8 cellular contexts compared by ENCODE assay signal in the genomic region with DNA sequence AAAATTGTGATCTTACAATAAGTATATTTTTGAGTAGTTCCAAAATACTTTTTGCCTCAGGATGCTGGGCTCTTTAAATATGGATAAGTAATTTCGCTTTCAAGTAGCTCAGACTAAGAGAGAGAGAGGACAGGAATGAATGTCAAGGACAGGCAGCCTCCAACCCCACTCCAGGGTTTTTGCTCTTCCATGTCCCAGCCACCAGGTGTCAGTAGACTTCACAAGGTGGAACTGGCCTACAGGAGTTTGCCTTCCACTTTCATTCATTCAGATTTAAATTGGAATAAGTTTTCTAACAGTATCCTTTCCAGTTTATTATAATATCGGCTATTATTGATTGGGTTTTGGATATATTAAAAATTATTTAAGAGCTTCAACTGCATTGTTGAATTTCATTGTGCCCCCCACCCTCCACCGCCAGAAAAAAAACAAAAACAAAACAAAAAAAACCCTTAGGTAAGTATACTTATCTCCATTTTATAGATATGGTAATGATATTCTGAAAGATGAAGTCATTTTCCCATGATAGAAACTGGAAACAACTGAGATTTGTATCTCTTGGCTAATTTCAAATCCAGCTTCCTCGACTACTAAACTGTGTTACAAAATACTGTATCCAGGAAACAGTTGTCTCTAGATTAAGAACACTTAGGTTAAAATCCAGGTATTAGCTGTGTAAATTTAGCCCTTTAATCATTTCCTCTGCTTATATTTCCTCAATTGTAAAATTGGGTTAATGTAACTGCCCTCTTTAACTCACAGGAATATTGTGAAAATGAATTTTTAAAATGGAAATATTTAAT.
DNase-seq lines count a peak whose midpoint lies in the region; ATAC-seq lines count a peak whose summit lies in the region.

No MANE protein-coding gene starts in this region.

- no peak overlapping the region for H3K27ac Mint-ChIP-seq in activated CD4-positive, alpha-beta memory T cell treated with anti-CD3 and anti-CD28 coated beads, Interleukin-2, amount 10 ng/mL, durations not matched to agents 7 days and 5 days
- H3K27ac Mint-ChIP-seq in stimulated activated effector memory CD8-positive, alpha-beta T cell treated with anti-CD3 and anti-CD28 coated beads, Interleukin-12 subunit alpha, Interleukin-12 subunit beta, amount 100 ng/mL, for 72 hours = no peak overlapping the region

- no peaks in the 10 kb centered on the region for H3K9me3 Mint-ChIP-seq in activated CD4-positive, alpha-beta memory T cell treated with anti-CD3 and anti-CD28 coated beads, Interleukin-2, amount 10 ng/mL, durations not matched to agents 7 days and 5 days
- no peaks in the 10 kb centered on the region for H3K9me3 Mint-ChIP-seq in stimulated activated effector memory CD8-positive, alpha-beta T cell treated with anti-CD3 and anti-CD28 coated beads, Interleukin-12 subunit alpha, Interleukin-12 subunit beta, amount 100 ng/mL, for 72 hours

- ATAC-seq in GM19452 (IDR thresholded peaks at IDR 0.05; ENCODE audit: unreplicated experiment) = peak; percentile 79
- peak; percentile 97 for ATAC-seq in HG03354 (IDR thresholded peaks at IDR 0.05; ENCODE audit: poor library complexity, severe bottlenecking, unreplicated experiment)
- no peak for ATAC-seq in stimulated activated effector memory CD8-positive, alpha-beta T cell treated with anti-CD3 and anti-CD28 coated beads, Interleukin-12 subunit alpha, Interleukin-12 subunit beta, amount 100 ng/mL, for 72 hours

- POLR2A ChIA-PET in activated CD4-positive, alpha-beta memory T cell treated with anti-CD3 and anti-CD28 coated beads, Interleukin-2, amount 10 ng/mL, durations not matched to agents 7 days and 5 days (lab: Charles Lee) = no interaction called here

- no peak overlapping the region for H3K4me3 Mint-ChIP-seq in activated CD4-positive, alpha-beta memory T cell treated with anti-CD3 and anti-CD28 coated beads, Interleukin-2, amount 10 ng/mL, durations not matched to agents 7 days and 5 days
- H3K4me3 Mint-ChIP-seq in stimulated activated effector memory CD8-positive, alpha-beta T cell treated with anti-CD3 and anti-CD28 coated beads, Interleukin-12 subunit alpha, Interleukin-12 subunit beta, amount 100 ng/mL, for 72 hours = no peak overlapping the region

- no peaks in the 10 kb centered on the region for H3K36me3 Mint-ChIP-seq in activated CD4-positive, alpha-beta memory T cell treated with anti-CD3 and anti-CD28 coated beads, Interleukin-2, amount 10 ng/mL, durations not matched to agents 7 days and 5 days (ENCODE audit: low read depth)
- no peaks in the 10 kb centered on the region for H3K36me3 Mint-ChIP-seq in stimulated activated effector memory CD8-positive, alpha-beta T cell treated with anti-CD3 and anti-CD28 coated beads, Interleukin-12 subunit alpha, Interleukin-12 subunit beta, amount 100 ng/mL, for 72 hours

- DNase-seq in EH (ENCODE audit: low read depth) = peak; percentile 53
- peak; percentile 87 for DNase-seq in NCI-H2227 (lab: John Stamatoyannopoulos, UW; ENCODE audit: unreplicated experiment)
- peak; percentile 28 for DNase-seq in activated CD4-positive, alpha-beta memory T cell treated with anti-CD3 and anti-CD28 coated beads, Interleukin-2, amount 10 ng/mL, durations not matched to agents 7 days and 5 days
- DNase-seq in glomerular visceral epithelial cell (ENCODE audit: extremely low spot score) = peak; percentile 69
- peak; percentile 51 for DNase-seq in renal cortical epithelial cell (ENCODE audit: low read depth)
- no peak for DNase-seq in stimulated activated effector memory CD8-positive, alpha-beta T cell treated with anti-CD3 and anti-CD28 coated beads, Interleukin-12 subunit alpha, Interleukin-12 subunit beta, amount 100 ng/mL, for 72 hours (ENCODE audit: low spot score in 2 of 2)

- H3K27me3 Mint-ChIP-seq in activated CD4-positive, alpha-beta memory T cell treated with anti-CD3 and anti-CD28 coated beads, Interleukin-2, amount 10 ng/mL, durations not matched to agents 7 days and 5 days = no peaks in the 10 kb centered on the region

- CTCF ChIA-PET in activated CD4-positive, alpha-beta memory T cell treated with anti-CD3 and anti-CD28 coated beads, Interleukin-2, amount 10 ng/mL, durations not matched to agents 7 days and 5 days (lab: Charles Lee) = interaction anchor here (0.6 to 3.2 kb wide), 8 partner anchors 11 to 828 kb away, joined by 3 to 22 read pairs (median 4); no protein-coding TSS in a partner anchor

- H3K4me1 Mint-ChIP-seq in activated CD4-positive, alpha-beta memory T cell treated with anti-CD3 and anti-CD28 coated beads, Interleukin-2, amount 10 ng/mL, durations not matched to agents 7 days and 5 days = no peaks in the 10 kb centered on the region
- H3K4me1 Mint-ChIP-seq in stimulated activated effector memory CD8-positive, alpha-beta T cell treated with anti-CD3 and anti-CD28 coated beads, Interleukin-12 subunit alpha, Interleukin-12 subunit beta, amount 100 ng/mL, for 72 hours = no peaks in the 10 kb centered on the region

Comparison
In these comparisons a context has a peak if more than half of its experiments do, and no peak if none do; other contexts are left out.
1. DNase-seq: peak in EH (single experiment), NCI-H2227 (single experiment), activated CD4-positive, alpha-beta memory T cell treated with anti-CD3 and anti-CD28 coated beads, Interleukin-2, amount 10 ng/mL, durations not matched to agents 7 days and 5 days (single experiment), glomerular visceral epithelial cell (single experiment) and renal cortical epithelial cell (single experiment); none in stimulated activated effector memory CD8-positive, alpha-beta T cell treated with anti-CD3 and anti-CD28 coated beads, Interleukin-12 subunit alpha, Interleukin-12 subunit beta, amount 100 ng/mL, for 72 hours (0 of 2).